In the genomic region with DNA sequence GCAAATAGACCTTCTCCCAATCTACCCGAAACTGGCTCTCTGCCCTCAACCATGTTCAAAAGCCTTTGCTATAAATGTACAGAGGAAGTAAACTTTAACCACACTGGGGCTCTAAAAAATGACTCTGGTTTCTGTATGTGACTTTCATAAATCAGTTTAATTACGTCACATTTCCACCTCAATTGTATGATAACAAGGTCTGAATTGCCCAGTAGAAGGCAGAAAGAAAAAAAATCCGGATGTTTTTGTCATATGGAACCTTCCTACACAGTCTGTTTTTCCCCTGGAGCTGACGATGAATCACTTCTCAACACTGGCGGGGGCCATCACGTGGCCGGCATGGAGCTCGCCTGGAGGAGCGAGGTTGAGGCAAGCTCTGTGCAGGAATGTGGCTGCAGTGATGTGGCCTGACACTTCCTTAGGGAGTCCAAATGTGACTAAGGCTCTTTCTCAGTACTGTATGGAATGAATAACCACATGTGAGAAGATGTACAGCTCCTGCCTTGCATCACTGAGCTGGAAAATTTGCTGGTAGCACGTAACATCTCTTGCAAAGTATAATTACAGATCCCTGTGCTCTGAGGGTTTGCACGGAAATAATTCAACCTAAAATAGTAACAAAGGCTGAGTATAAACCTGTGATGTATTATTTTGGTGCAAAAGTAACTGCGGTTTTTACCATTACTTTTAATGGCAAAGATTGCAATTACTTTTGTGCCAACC, we compare ENCODE assay signal across 8 cellular contexts. TPM values are rescaled to one million over a fixed set of nuclear protein-coding genes. Genes with fewer than 3 reads are reported as not detected.
A peak's percentile ranks its signal among the peaks of the same experiment; 100 is the strongest.
DNase-seq lines count a peak whose midpoint lies in the region; ATAC-seq and TF ChIP-seq lines count a peak whose summit lies in the region.

No MANE protein-coding gene starts in this region.

- no peaks in the 10 kb centered on the region for H3K36me3 ChIP-seq in cardiac muscle cell
- no peaks in the 10 kb centered on the region for H3K36me3 ChIP-seq in upper lobe of right lung

- H3K4me1 ChIP-seq in cardiac muscle cell (ENCODE audit: low read depth) = no peaks in the 10 kb centered on the region
- H3K4me1 ChIP-seq in upper lobe of right lung = peaks cover 49% of the 10 kb centered on the region

- intact Hi-C loops in upper lobe of right lung (cut with DNase I) = no loop called here

- no peak overlapping the region for H3K4me3 ChIP-seq in cardiac muscle cell
- no peak overlapping the region for H3K4me3 ChIP-seq in upper lobe of right lung

- H3K9me3 Mint-ChIP-seq in activated naive CD8-positive, alpha-beta T cell (ENCODE audit: low read depth) = no peaks in the 10 kb centered on the region

- H3K36me3 Mint-ChIP-seq in activated naive CD8-positive, alpha-beta T cell = no peaks in the 10 kb centered on the region

- peak overlapping the region; percentile 78 for H3K4me3 Mint-ChIP-seq in activated naive CD8-positive, alpha-beta T cell

- H3K27me3 Mint-ChIP-seq in activated naive CD8-positive, alpha-beta T cell = no peaks in the 10 kb centered on the region

- H3K4me1 Mint-ChIP-seq in activated naive CD8-positive, alpha-beta T cell (ENCODE audit: low read depth) = peaks cover 88% of the 10 kb centered on the region

- no peaks in the 10 kb centered on the region for H3K27me3 ChIP-seq in cardiac muscle cell
- no peaks in the 10 kb centered on the region for H3K27me3 ChIP-seq in upper lobe of right lung

- no peak overlapping the region for H3K27ac ChIP-seq in cardiac muscle cell
- peak overlapping the region; percentile 73 for H3K27ac ChIP-seq in upper lobe of right lung

- ATAC-seq in GM19035 (IDR thresholded peaks at IDR 0.05; ENCODE audit: unreplicated experiment) (peak; percentile 60), HG03378 (IDR thresholded peaks at IDR 0.05; ENCODE audit: unreplicated experiment) (peak; percentile 57), SK-N-SH treated with all-trans-retinoic acid at 6 μM for 48 hours (peak; percentile 90), upper lobe of right lung (peak; percentile 76)

- DNase-seq in A172 (ENCODE audit: low spot score) (peak; percentile 97), cardiac muscle cell (ENCODE audit: low read depth in 1 of 2, low spot score in 1 of 2) (peak; percentile 32 to 99), pulmonary artery endothelial cell (ENCODE audit: low read depth, low spot score) (peak; percentile 96), upper lobe of right lung (peak; percentile 90)

- TF ChIP-seq CTCF in cardiac muscle cell (IDR thresholded peaks at IDR 0.05; ENCODE audit: low read depth, low read length) (no peak), upper lobe of right lung (IDR thresholded peaks at IDR 0.05) (no peak)

- no peaks in the 10 kb centered on the region for H3K9me3 ChIP-seq in cardiac muscle cell (ENCODE audit: low read depth)
- H3K9me3 ChIP-seq in upper lobe of right lung = no peaks in the 10 kb centered on the region

- H3K27ac Mint-ChIP-seq in activated naive CD8-positive, alpha-beta T cell = peak overlapping the region; percentile 99

TF ChIP-seq in SK-N-SH treated with all-trans-retinoic acid at 6 μM for 48 hours, 23 proteins besides CTCF, POLR2A, EP300 and RAD21 (continues in another document):
- no peak for TF ChIP-seq ZFP30 (CRISPR knock-in tag; IDR thresholded peaks at IDR 0.05)
- peak; percentile 38; the same call in 1 of the 2 replicates for TF ChIP-seq ZC3H10 (CRISPR knock-in tag; IDR thresholded peaks at IDR 0.05)
- no peak for TF ChIP-seq OSR1 (CRISPR knock-in tag; IDR thresholded peaks at IDR 0.05)
- no peak for TF ChIP-seq ZNF8 (CRISPR knock-in tag; IDR thresholded peaks at IDR 0.05)
- TF ChIP-seq TOX (CRISPR knock-in tag; IDR thresholded peaks at IDR 0.05; ENCODE audit: borderline replicate concordance) = peak; percentile 79; the same call in 1 of the 2 replicates
- TF ChIP-seq SNAI2 (CRISPR knock-in tag; IDR thresholded peaks at IDR 0.05) = no peak
- TF ChIP-seq ISL1 (CRISPR knock-in tag; IDR thresholded peaks at IDR 0.05) = 0 out of 2 replicates have a peak, but pooled peaks have one; percentile 38
- TF ChIP-seq, protein P1, sequence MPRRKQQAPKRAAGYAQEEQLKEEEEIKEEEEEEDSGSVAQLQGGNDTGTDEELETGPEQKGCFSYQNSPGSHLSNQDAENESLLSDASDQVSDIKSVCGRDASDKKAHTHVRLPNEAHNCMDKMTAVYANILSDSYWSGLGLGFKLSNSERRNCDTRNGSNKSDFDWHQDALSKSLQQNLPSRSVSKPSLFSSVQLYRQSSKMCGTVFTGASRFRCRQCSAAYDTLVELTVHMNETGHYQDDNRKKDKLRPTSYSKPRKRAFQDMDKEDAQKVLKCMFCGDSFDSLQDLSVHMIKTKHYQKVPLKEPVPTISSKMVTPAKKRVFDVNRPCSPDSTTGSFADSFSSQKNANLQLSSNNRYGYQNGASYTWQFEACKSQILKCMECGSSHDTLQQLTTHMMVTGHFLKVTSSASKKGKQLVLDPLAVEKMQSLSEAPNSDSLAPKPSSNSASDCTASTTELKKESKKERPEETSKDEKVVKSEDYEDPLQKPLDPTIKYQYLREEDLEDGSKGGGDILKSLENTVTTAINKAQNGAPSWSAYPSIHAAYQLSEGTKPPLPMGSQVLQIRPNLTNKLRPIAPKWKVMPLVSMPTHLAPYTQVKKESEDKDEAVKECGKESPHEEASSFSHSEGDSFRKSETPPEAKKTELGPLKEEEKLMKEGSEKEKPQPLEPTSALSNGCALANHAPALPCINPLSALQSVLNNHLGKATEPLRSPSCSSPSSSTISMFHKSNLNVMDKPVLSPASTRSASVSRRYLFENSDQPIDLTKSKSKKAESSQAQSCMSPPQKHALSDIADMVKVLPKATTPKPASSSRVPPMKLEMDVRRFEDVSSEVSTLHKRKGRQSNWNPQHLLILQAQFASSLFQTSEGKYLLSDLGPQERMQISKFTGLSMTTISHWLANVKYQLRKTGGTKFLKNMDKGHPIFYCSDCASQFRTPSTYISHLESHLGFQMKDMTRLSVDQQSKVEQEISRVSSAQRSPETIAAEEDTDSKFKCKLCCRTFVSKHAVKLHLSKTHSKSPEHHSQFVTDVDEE (CRISPR knock-in tag; IDR thresholded peaks at IDR 0.05) = no peak
- TF ChIP-seq ZNF565 (CRISPR knock-in tag; conservative IDR thresholded peaks at IDR 0.05; ENCODE audit: low read depth) = no peak
- TF ChIP-seq PPARA (CRISPR knock-in tag; IDR thresholded peaks at IDR 0.05; ENCODE audit: borderline replicate concordance) = no peak
- TF ChIP-seq ZFP3 (CRISPR knock-in tag; IDR thresholded peaks at IDR 0.05) = no peak
- TF ChIP-seq GLIS3 (CRISPR knock-in tag; IDR thresholded peaks at IDR 0.05) = no peak
- no peak for TF ChIP-seq ARNTL (CRISPR knock-in tag; IDR thresholded peaks at IDR 0.05; ENCODE audit: borderline replicate concordance, low read depth)
- no peak for TF ChIP-seq RARB (CRISPR knock-in tag; IDR thresholded peaks at IDR 0.05)
- TF ChIP-seq ESRRG (CRISPR knock-in tag; IDR thresholded peaks at IDR 0.05) = no peak
- TF ChIP-seq, protein P2, sequence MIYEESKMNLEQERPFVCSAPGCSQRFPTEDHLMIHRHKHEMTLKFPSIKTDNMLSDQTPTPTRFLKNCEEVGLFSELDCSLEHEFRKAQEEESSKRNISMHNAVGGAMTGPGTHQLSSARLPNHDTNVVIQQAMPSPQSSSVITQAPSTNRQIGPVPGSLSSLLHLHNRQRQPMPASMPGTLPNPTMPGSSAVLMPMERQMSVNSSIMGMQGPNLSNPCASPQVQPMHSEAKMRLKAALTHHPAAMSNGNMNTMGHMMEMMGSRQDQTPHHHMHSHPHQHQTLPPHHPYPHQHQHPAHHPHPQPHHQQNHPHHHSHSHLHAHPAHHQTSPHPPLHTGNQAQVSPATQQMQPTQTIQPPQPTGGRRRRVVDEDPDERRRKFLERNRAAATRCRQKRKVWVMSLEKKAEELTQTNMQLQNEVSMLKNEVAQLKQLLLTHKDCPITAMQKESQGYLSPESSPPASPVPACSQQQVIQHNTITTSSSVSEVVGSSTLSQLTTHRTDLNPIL (CRISPR knock-in tag; IDR thresholded peaks at IDR 0.05; ENCODE audit: low read depth) = 0 out of 2 replicates have a peak, but pooled peaks have one; percentile 34
- TF ChIP-seq TCF4 (CRISPR knock-in tag; IDR thresholded peaks at IDR 0.05; ENCODE audit: borderline replicate concordance) = no peak
- TF ChIP-seq, protein P3, sequence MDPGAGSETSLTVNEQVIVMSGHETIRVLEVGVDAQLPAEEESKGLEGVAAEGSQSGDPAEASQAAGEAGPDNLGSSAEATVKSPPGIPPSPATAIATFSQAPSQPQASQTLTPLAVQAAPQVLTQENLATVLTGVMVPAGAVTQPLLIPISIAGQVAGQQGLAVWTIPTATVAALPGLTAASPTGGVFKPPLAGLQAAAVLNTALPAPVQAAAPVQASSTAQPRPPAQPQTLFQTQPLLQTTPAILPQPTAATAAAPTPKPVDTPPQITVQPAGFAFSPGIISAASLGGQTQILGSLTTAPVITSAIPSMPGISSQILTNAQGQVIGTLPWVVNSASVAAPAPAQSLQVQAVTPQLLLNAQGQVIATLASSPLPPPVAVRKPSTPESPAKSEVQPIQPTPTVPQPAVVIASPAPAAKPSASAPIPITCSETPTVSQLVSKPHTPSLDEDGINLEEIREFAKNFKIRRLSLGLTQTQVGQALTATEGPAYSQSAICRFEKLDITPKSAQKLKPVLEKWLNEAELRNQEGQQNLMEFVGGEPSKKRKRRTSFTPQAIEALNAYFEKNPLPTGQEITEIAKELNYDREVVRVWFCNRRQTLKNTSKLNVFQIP (CRISPR knock-in tag; IDR thresholded peaks at IDR 0.05; ENCODE audit: borderline replicate concordance, low read depth) = no peak
- TF ChIP-seq, protein P4, sequence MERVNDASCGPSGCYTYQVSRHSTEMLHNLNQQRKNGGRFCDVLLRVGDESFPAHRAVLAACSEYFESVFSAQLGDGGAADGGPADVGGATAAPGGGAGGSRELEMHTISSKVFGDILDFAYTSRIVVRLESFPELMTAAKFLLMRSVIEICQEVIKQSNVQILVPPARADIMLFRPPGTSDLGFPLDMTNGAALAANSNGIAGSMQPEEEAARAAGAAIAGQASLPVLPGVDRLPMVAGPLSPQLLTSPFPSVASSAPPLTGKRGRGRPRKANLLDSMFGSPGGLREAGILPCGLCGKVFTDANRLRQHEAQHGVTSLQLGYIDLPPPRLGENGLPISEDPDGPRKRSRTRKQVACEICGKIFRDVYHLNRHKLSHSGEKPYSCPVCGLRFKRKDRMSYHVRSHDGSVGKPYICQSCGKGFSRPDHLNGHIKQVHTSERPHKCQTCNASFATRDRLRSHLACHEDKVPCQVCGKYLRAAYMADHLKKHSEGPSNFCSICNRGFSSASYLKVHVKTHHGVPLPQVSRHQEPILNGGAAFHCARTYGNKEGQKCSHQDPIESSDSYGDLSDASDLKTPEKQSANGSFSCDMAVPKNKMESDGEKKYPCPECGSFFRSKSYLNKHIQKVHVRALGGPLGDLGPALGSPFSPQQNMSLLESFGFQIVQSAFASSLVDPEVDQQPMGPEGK (CRISPR knock-in tag; IDR thresholded peaks at IDR 0.05; ENCODE audit: borderline replicate concordance) = peak; percentile 85; the same call in 1 of the 2 replicates
- peak; percentile 79; the same call in 1 of the 2 replicates for TF ChIP-seq CSDC2 (CRISPR knock-in tag; IDR thresholded peaks at IDR 0.05)

RNA-seq across cellular contexts. Expression of a gene that starts 58.5 kb away (rescaled TPM):
- total RNA-seq in A172 (2014; rRNA removed; shearing (Covaris generic)) = 22.5 and 24.5 TPM in 2 replicates
- total RNA-seq in cardiac muscle cell (23.3 and 27.0 TPM in 2 replicates), pulmonary artery endothelial cell (48.8 and 50.4 TPM in 2 replicates), upper lobe of right lung (25.0 TPM)
- polyA plus RNA-seq in cardiac muscle cell = 23.9 and 26.5 TPM in 2 replicates
